1 cellular context compared by ENCODE assay signal in the genomic region with DNA sequence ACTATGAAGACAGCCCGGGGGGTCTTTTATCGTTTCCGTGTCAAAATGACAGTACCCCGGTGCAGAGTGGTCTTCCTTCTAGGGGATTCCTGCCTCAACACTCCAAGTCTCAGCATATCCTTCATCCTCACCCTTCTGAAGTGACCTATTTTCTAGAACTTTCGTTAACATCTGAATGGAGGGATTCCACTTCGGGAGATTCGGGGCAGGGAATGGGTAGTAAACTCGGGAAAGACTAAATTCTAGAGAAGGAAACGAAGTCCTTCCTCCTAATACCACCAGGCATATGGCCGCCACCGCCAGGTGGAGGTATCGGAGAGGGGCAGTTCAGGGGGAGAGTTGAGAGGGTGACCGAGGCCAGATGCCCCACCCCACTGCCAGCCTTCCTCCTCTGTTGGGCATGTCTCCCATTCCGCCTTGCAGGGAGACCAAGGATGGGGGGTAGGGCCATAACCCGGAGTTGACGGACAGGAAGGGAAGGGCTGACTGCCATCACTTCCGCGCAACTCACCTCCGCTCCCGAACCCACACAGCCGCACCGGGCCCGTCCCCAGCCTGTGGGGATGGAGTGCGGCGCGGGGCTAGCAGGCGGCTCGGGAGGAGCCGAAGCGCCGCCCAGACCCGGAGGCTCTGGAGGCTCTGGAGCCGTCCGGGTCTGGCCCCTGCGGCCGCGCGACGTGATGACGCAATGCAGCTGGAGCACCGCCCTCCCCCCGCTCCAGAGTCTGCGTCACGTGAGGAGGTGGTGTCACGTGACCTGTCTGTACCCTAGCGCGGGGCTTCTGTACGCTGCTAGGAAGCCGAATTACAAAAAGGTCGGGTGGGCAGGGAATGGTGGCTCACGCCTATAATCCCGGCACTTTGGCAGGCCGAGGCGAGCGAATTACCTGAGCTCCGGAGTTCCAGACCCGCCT.
TF ChIP-seq lines count a peak whose summit lies in the region.

A gene (minus strand): TSS at position 657 of the 914 bp plus-strand sequence. CDS start 2,072 bp downstream, outside the sequence.

TF ChIP-seq in GM12878, 131 proteins besides CTCF, POLR2A, EP300 and RAD21 (continued from another document and continues in another):
- TF ChIP-seq, protein P1, sequence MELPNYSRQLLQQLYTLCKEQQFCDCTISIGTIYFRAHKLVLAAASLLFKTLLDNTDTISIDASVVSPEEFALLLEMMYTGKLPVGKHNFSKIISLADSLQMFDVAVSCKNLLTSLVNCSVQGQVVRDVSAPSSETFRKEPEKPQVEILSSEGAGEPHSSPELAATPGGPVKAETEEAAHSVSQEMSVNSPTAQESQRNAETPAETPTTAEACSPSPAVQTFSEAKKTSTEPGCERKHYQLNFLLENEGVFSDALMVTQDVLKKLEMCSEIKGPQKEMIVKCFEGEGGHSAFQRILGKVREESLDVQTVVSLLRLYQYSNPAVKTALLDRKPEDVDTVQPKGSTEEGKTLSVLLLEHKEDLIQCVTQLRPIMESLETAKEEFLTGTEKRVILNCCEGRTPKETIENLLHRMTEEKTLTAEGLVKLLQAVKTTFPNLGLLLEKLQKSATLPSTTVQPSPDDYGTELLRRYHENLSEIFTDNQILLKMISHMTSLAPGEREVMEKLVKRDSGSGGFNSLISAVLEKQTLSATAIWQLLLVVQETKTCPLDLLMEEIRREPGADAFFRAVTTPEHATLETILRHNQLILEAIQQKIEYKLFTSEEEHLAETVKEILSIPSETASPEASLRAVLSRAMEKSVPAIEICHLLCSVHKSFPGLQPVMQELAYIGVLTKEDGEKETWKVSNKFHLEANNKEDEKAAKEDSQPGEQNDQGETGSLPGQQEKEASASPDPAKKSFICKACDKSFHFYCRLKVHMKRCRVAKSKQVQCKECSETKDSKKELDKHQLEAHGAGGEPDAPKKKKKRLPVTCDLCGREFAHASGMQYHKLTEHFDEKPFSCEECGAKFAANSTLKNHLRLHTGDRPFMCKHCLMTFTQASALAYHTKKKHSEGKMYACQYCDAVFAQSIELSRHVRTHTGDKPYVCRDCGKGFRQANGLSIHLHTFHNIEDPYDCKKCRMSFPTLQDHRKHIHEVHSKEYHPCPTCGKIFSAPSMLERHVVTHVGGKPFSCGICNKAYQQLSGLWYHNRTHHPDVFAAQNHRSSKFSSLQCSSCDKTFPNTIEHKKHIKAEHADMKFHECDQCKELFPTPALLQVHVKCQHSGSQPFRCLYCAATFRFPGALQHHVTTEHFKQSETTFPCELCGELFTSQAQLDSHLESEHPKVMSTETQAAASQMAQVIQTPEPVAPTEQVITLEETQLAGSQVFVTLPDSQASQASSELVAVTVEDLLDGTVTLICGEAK (IDR thresholded peaks at IDR 0.05; ENCODE audit: borderline replicate concordance), result no peak; the same call in 1 of the 2 replicates
- TF ChIP-seq SIX5 (IDR thresholded peaks at IDR 0.05; ENCODE audit: low read depth, low read length, severe bottlenecking) (peak; percentile 14), CHD1 (IDR thresholded peaks at IDR 0.05; ENCODE audit: low read depth, low read length) (no peak), IRF4 (IDR thresholded peaks at IDR 0.05; ENCODE audit: low read depth, low read length) (no peak), BCL11A (IDR thresholded peaks at IDR 0.05; ENCODE audit: low read depth, low read length) (0 out of 2 replicates have a peak, but pooled peaks have one; percentile 14), BACH1 (IDR thresholded peaks at IDR 0.05; ENCODE audit: borderline replicate concordance) (peak; percentile 51), NFIC (IDR thresholded peaks at IDR 0.05; ENCODE audit: low read depth, low read length) (peak; percentile 82), BMI1 (IDR thresholded peaks at IDR 0.05; ENCODE audit: borderline replicate concordance) (no peak), NBN (IDR thresholded peaks at IDR 0.05) (peak; percentile 92), CHD2 (IDR thresholded peaks at IDR 0.05; ENCODE audit: borderline replicate concordance, low read depth, low read length) (peak; percentile 87), IKZF2 (IDR thresholded peaks at IDR 0.05) (peak in 1 of 2 experiments; percentile 66; a peak in 3 of 4 replicates), RB1 (IDR thresholded peaks at IDR 0.05; ENCODE audit: borderline replicate concordance) (peak; percentile 91), JUND (IDR thresholded peaks at IDR 0.05; ENCODE audit: low read depth, low read length) (peak; percentile 58; the same call in 1 of the 2 replicates), POLR2AphosphoS5 (IDR thresholded peaks at IDR 0.05; ENCODE audit: low read length) (peak; percentile 85), FOXM1 (IDR thresholded peaks at IDR 0.05; ENCODE audit: low read depth, low read length) (peak; percentile 17), CBX5 (IDR thresholded peaks at IDR 0.05; ENCODE audit: low read depth) (0 out of 2 replicates have a peak, but pooled peaks have one; percentile 21), SMARCA5 (IDR thresholded peaks at IDR 0.05) (peak; percentile 83; the same call in 1 of the 2 replicates), GATAD2B (conservative IDR thresholded peaks at IDR 0.05; ENCODE audit: low read depth) (peak; percentile 90), NR2C2 (IDR thresholded peaks at IDR 0.05; ENCODE audit: borderline replicate concordance, control insufficient read depth, insufficient read length, low read depth) (no peak), STAT3 (IDR thresholded peaks at IDR 0.05; ENCODE audit: low read depth, low read length) (no peak), KDM1A (IDR thresholded peaks at IDR 0.05; ENCODE audit: borderline replicate concordance) (no peak), NFXL1 (IDR thresholded peaks at IDR 0.05; ENCODE audit: borderline replicate concordance) (no peak), CBX3 (IDR thresholded peaks at IDR 0.05; ENCODE audit: borderline replicate concordance, low read depth) (no peak), MTA2 (IDR thresholded peaks at IDR 0.05; ENCODE audit: low read depth) (0 out of 2 replicates have a peak, but pooled peaks have one; percentile 6), TARDBP (IDR thresholded peaks at IDR 0.05; ENCODE audit: borderline replicate concordance) (no peak), CREB1 (IDR thresholded peaks at IDR 0.05; ENCODE audit: low read depth) (peak; percentile 98), FOXK2 (IDR thresholded peaks at IDR 0.05) (no peak), YY1 (IDR thresholded peaks at IDR 0.05; ENCODE audit: low read depth, low read length) (peak; percentile 47), SIN3A (IDR thresholded peaks at IDR 0.05; ENCODE audit: low read depth, low read length) (peak; percentile 98)
- TF ChIP-seq, protein P2, sequence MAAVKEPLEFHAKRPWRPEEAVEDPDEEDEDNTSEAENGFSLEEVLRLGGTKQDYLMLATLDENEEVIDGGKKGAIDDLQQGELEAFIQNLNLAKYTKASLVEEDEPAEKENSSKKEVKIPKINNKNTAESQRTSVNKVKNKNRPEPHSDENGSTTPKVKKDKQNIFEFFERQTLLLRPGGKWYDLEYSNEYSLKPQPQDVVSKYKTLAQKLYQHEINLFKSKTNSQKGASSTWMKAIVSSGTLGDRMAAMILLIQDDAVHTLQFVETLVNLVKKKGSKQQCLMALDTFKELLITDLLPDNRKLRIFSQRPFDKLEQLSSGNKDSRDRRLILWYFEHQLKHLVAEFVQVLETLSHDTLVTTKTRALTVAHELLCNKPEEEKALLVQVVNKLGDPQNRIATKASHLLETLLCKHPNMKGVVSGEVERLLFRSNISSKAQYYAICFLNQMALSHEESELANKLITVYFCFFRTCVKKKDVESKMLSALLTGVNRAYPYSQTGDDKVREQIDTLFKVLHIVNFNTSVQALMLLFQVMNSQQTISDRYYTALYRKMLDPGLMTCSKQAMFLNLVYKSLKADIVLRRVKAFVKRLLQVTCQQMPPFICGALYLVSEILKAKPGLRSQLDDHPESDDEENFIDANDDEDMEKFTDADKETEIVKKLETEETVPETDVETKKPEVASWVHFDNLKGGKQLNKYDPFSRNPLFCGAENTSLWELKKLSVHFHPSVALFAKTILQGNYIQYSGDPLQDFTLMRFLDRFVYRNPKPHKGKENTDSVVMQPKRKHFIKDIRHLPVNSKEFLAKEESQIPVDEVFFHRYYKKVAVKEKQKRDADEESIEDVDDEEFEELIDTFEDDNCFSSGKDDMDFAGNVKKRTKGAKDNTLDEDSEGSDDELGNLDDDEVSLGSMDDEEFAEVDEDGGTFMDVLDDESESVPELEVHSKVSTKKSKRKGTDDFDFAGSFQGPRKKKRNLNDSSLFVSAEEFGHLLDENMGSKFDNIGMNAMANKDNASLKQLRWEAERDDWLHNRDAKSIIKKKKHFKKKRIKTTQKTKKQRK (IDR thresholded peaks at IDR 0.05; ENCODE audit: low read depth, low read length), result no peak
- TF ChIP-seq, protein P3, sequence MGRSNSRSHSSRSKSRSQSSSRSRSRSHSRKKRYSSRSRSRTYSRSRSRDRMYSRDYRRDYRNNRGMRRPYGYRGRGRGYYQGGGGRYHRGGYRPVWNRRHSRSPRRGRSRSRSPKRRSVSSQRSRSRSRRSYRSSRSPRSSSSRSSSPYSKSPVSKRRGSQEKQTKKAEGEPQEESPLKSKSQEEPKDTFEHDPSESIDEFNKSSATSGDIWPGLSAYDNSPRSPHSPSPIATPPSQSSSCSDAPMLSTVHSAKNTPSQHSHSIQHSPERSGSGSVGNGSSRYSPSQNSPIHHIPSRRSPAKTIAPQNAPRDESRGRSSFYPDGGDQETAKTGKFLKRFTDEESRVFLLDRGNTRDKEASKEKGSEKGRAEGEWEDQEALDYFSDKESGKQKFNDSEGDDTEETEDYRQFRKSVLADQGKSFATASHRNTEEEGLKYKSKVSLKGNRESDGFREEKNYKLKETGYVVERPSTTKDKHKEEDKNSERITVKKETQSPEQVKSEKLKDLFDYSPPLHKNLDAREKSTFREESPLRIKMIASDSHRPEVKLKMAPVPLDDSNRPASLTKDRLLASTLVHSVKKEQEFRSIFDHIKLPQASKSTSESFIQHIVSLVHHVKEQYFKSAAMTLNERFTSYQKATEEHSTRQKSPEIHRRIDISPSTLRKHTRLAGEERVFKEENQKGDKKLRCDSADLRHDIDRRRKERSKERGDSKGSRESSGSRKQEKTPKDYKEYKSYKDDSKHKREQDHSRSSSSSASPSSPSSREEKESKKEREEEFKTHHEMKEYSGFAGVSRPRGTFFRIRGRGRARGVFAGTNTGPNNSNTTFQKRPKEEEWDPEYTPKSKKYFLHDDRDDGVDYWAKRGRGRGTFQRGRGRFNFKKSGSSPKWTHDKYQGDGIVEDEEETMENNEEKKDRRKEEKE (IDR thresholded peaks at IDR 0.05), result no peak
- TF ChIP-seq, protein P4, sequence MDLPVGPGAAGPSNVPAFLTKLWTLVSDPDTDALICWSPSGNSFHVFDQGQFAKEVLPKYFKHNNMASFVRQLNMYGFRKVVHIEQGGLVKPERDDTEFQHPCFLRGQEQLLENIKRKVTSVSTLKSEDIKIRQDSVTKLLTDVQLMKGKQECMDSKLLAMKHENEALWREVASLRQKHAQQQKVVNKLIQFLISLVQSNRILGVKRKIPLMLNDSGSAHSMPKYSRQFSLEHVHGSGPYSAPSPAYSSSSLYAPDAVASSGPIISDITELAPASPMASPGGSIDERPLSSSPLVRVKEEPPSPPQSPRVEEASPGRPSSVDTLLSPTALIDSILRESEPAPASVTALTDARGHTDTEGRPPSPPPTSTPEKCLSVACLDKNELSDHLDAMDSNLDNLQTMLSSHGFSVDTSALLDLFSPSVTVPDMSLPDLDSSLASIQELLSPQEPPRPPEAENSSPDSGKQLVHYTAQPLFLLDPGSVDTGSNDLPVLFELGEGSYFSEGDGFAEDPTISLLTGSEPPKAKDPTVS (IDR thresholded peaks at IDR 0.05; ENCODE audit: low read depth, low read length), result no peak
- TF ChIP-seq, protein P5, sequence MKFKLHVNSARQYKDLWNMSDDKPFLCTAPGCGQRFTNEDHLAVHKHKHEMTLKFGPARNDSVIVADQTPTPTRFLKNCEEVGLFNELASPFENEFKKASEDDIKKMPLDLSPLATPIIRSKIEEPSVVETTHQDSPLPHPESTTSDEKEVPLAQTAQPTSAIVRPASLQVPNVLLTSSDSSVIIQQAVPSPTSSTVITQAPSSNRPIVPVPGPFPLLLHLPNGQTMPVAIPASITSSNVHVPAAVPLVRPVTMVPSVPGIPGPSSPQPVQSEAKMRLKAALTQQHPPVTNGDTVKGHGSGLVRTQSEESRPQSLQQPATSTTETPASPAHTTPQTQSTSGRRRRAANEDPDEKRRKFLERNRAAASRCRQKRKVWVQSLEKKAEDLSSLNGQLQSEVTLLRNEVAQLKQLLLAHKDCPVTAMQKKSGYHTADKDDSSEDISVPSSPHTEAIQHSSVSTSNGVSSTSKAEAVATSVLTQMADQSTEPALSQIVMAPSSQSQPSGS (IDR thresholded peaks at IDR 0.05; ENCODE audit: low read length), result peak; percentile 70; the same call in 1 of the 2 replicates
- TF ChIP-seq, protein P6, sequence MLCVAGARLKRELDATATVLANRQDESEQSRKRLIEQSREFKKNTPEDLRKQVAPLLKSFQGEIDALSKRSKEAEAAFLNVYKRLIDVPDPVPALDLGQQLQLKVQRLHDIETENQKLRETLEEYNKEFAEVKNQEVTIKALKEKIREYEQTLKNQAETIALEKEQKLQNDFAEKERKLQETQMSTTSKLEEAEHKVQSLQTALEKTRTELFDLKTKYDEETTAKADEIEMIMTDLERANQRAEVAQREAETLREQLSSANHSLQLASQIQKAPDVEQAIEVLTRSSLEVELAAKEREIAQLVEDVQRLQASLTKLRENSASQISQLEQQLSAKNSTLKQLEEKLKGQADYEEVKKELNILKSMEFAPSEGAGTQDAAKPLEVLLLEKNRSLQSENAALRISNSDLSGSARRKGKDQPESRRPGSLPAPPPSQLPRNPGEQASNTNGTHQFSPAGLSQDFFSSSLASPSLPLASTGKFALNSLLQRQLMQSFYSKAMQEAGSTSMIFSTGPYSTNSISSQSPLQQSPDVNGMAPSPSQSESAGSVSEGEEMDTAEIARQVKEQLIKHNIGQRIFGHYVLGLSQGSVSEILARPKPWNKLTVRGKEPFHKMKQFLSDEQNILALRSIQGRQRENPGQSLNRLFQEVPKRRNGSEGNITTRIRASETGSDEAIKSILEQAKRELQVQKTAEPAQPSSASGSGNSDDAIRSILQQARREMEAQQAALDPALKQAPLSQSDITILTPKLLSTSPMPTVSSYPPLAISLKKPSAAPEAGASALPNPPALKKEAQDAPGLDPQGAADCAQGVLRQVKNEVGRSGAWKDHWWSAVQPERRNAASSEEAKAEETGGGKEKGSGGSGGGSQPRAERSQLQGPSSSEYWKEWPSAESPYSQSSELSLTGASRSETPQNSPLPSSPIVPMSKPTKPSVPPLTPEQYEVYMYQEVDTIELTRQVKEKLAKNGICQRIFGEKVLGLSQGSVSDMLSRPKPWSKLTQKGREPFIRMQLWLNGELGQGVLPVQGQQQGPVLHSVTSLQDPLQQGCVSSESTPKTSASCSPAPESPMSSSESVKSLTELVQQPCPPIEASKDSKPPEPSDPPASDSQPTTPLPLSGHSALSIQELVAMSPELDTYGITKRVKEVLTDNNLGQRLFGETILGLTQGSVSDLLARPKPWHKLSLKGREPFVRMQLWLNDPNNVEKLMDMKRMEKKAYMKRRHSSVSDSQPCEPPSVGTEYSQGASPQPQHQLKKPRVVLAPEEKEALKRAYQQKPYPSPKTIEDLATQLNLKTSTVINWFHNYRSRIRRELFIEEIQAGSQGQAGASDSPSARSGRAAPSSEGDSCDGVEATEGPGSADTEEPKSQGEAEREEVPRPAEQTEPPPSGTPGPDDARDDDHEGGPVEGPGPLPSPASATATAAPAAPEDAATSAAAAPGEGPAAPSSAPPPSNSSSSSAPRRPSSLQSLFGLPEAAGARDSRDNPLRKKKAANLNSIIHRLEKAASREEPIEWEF (IDR thresholded peaks at IDR 0.05; ENCODE audit: insufficient replicate concordance, low read depth, low read length), result no peak
